1 cellular context compared by ENCODE assay signal in the genomic region with DNA sequence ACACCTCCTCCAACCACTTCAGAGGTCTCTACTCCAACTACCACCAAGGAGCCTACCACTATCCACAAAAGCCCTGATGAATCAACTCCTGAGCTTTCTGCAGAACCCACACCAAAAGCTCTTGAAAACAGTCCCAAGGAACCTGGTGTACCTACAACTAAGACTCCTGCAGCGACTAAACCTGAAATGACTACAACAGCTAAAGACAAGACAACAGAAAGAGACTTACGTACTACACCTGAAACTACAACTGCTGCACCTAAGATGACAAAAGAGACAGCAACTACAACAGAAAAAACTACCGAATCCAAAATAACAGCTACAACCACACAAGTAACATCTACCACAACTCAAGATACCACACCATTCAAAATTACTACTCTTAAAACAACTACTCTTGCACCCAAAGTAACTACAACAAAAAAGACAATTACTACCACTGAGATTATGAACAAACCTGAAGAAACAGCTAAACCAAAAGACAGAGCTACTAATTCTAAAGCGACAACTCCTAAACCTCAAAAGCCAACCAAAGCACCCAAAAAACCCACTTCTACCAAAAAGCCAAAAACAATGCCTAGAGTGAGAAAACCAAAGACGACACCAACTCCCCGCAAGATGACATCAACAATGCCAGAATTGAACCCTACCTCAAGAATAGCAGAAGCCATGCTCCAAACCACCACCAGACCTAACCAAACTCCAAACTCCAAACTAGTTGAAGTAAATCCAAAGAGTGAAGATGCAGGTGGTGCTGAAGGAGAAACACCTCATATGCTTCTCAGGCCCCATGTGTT.
A peak's percentile ranks its signal among the peaks of the same experiment; 100 is the strongest.
TF ChIP-seq lines count a peak whose summit lies in the region.

No MANE protein-coding gene starts in this region.

TF ChIP-seq in HEK293, 187 proteins besides CTCF, POLR2A, EP300 and RAD21:
- TF ChIP-seq ZNF76 (tag by site-specific recombination; IDR thresholded peaks at IDR 0.05; ENCODE audit: borderline replicate concordance, low read depth) (no peak), BCL11B (tag by site-specific recombination; IDR thresholded peaks at IDR 0.05; ENCODE audit: low read depth) (no peak), ZNF2 (tag by site-specific recombination; IDR thresholded peaks at IDR 0.05) (0 out of 2 replicates have a peak, but pooled peaks have one; percentile 44), MZF1 (tag by site-specific recombination; IDR thresholded peaks at IDR 0.05; ENCODE audit: borderline replicate concordance) (no peak)
- TF ChIP-seq, protein P1, sequence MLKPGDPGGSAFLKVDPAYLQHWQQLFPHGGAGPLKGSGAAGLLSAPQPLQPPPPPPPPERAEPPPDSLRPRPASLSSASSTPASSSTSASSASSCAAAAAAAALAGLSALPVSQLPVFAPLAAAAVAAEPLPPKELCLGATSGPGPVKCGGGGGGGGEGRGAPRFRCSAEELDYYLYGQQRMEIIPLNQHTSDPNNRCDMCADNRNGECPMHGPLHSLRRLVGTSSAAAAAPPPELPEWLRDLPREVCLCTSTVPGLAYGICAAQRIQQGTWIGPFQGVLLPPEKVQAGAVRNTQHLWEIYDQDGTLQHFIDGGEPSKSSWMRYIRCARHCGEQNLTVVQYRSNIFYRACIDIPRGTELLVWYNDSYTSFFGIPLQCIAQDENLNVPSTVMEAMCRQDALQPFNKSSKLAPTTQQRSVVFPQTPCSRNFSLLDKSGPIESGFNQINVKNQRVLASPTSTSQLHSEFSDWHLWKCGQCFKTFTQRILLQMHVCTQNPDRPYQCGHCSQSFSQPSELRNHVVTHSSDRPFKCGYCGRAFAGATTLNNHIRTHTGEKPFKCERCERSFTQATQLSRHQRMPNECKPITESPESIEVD (tag by site-specific recombination; IDR thresholded peaks at IDR 0.05) = no peak
